In the genomic region with DNA sequence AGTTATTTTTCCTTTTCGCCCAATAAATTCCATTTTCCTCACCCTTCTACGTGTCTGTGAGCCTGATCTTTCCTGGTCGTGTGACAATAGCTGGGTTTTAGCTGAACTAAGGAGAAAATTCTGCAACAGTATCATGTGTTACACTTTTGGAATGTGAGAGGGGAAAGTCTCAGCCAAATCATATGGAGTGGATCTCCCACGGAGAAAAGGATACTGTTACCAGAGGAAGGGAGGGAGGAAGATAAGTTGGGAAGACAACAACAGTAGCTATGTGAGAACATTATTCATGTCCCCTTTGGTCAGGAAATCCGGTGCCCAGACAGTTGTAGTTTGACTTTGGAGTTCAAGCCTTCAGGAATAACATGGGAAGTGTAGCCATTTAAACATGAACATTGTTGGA, we compare ENCODE assay signal across 32 cellular contexts.
"Had no signal": no experiment of that assay in that cellular context is flagged by ENCODE, and none has a peak within 500 bp of the region (broad histone marks: within the 10 kb centered on the region; RNA-seq: fewer than 3 reads in every experiment).

No MANE protein-coding gene starts in this region.

- H3K4me3 ChIP-seq: adrenal gland, ascending aorta, breast epithelium, cardiac muscle cell, colonic mucosa, esophagus squamous epithelium, gastrocnemius medialis had no signal

- H3K27ac Mint-ChIP-seq: activated CD4-positive, alpha-beta memory T cell treated with anti-CD3 and anti-CD28 coated beads for 36 hours; activated CD4-positive, alpha-beta T cell treated with anti-CD3 and anti-CD28 coated beads for 36 hours; activated CD4-positive, alpha-beta T cell treated with anti-CD3 and anti-CD28 coated beads, Interleukin-2, amount 10 ng/mL, durations not matched to agents 24 days and 14 days; activated CD8-positive, alpha-beta memory T cell treated with anti-CD3 and anti-CD28 coated beads, Interleukin-2, amount 10 ng/mL, durations not matched to agents 7 days and 5 days; activated CD8-positive, alpha-beta T cell treated with anti-CD3 and anti-CD28 coated beads, Interleukin-2, amount 10 ng/mL, durations not matched to agents 7 days and 5 days; activated naive CD4-positive, alpha-beta T cell treated with anti-CD3 and anti-CD28 coated beads for 36 hours; activated naive CD4-positive, alpha-beta T cell treated with anti-CD3 and anti-CD28 coated beads, Interleukin-2, amount 50 U/mL, for 24 hours; activated naive CD8-positive, alpha-beta T cell treated with anti-CD3 and anti-CD28 coated beads for 36 hours; activated naive CD8-positive, alpha-beta T cell treated with anti-CD3 and anti-CD28 coated beads, Interleukin-2, amount 50 U/mL, for 24 hours; activated T-helper 1 cell treated with anti-CD3 and anti-CD28 coated beads, Interleukin-12 subunit alpha, Interleukin-12 subunit beta, Interleukin-2, Interleukin-4 antibody, amounts not matched to agents 30 ng/mL and 10 ng/mL and 1 ng/mL, durations not matched to agents 14 hours and 24 hours and 36 hours; activated T-helper 2 cell treated with anti-CD3 and anti-CD28 coated beads, Interferon-gamma antibody, Interleukin-2, Interleukin-4, amounts not matched to agents 10 μg/mL and 5 μg/mL and 100 μg/mL, durations not matched to agents 14 hours and 24 hours and 36 hours; brain had no signal

- H3K27ac ChIP-seq: adrenal gland, ascending aorta, breast epithelium, cardiac muscle cell, colonic mucosa, epithelial cell of prostate, esophagus squamous epithelium, gastrocnemius medialis had no signal

- H3K27me3 Mint-ChIP-seq: activated CD4-positive, alpha-beta memory T cell treated with anti-CD3 and anti-CD28 coated beads for 36 hours; activated CD4-positive, alpha-beta T cell treated with anti-CD3 and anti-CD28 coated beads for 36 hours; activated CD4-positive, alpha-beta T cell treated with anti-CD3 and anti-CD28 coated beads, Interleukin-2, amount 10 ng/mL, durations not matched to agents 24 days and 14 days; activated CD8-positive, alpha-beta memory T cell treated with anti-CD3 and anti-CD28 coated beads, Interleukin-2, amount 10 ng/mL, durations not matched to agents 7 days and 5 days; activated naive CD4-positive, alpha-beta T cell treated with anti-CD3 and anti-CD28 coated beads, Interleukin-2, amount 50 U/mL, for 24 hours; activated naive CD8-positive, alpha-beta T cell treated with anti-CD3 and anti-CD28 coated beads for 36 hours; activated naive CD8-positive, alpha-beta T cell treated with anti-CD3 and anti-CD28 coated beads, Interleukin-2, amount 50 U/mL, for 24 hours had no signal

- DNase-seq: activated CD4-positive, alpha-beta memory T cell treated with anti-CD3 and anti-CD28 coated beads for 36 hours; activated CD4-positive, alpha-beta T cell treated with anti-CD3 and anti-CD28 coated beads for 36 hours; activated CD4-positive, alpha-beta T cell treated with anti-CD3 and anti-CD28 coated beads, Interleukin-2, amount 10 ng/mL, durations not matched to agents 24 days and 14 days; activated CD4-positive, CD25-positive, alpha-beta regulatory T cell; activated CD4-positive, CD25-positive, alpha-beta regulatory T cell treated with anti-CD3 and anti-CD28 coated beads, Interleukin-2, amount 50 U/mL, for 72 hours; activated CD8-positive, alpha-beta memory T cell treated with anti-CD3 and anti-CD28 coated beads, Interleukin-2, amount 10 ng/mL, durations not matched to agents 7 days and 5 days; activated CD8-positive, alpha-beta memory T cell treated with anti-CD3 and anti-CD28 coated beads, Interleukin-2, amount 50 U/mL, for 4 hours; activated CD8-positive, alpha-beta T cell treated with anti-CD3 and anti-CD28 coated beads, Interleukin-2, amount 10 ng/mL, durations not matched to agents 7 days and 5 days; activated effector memory CD4-positive, alpha-beta T cell treated with anti-CD3 and anti-CD28 coated beads, Interleukin-2, amount 50 U/mL, for 16 hours; activated naive CD4-positive, alpha-beta T cell treated with anti-CD3 and anti-CD28 coated beads for 36 hours; activated naive CD8-positive, alpha-beta T cell treated with anti-CD3 and anti-CD28 coated beads for 36 hours; activated naive CD8-positive, alpha-beta T cell treated with anti-CD3 and anti-CD28 coated beads, Interleukin-2, amount 50 U/mL, for 24 hours; activated T-cell treated with anti-CD3 and anti-CD28 coated beads, Interleukin-2, amount 50 U/mL, for 1 hour; activated T-cell treated with anti-CD3 and anti-CD28 coated beads, Interleukin-2, amount 50 U/mL, for 48 hours; adrenal gland; central memory CD4-positive, alpha-beta T cell; cerebellar nuclear complex; colonic mucosa; effector CD8-positive, alpha-beta T cell; esophagus squamous epithelium; foreskin fibroblast; gastrocnemius medialis; glutamatergic neuron; T-helper 2 cell had no signal

- H3K36me3 Mint-ChIP-seq: activated CD4-positive, alpha-beta memory T cell treated with anti-CD3 and anti-CD28 coated beads for 36 hours; activated CD8-positive, alpha-beta memory T cell treated with anti-CD3 and anti-CD28 coated beads, Interleukin-2, amount 10 ng/mL, durations not matched to agents 7 days and 5 days; activated naive CD4-positive, alpha-beta T cell treated with anti-CD3 and anti-CD28 coated beads, Interleukin-2, amount 50 U/mL, for 24 hours; activated naive CD8-positive, alpha-beta T cell treated with anti-CD3 and anti-CD28 coated beads for 36 hours; brain had no signal

- H3K4me1 ChIP-seq: adrenal gland, ascending aorta, breast epithelium, colonic mucosa, esophagus squamous epithelium, gastrocnemius medialis had no signal

- H3K9me3 ChIP-seq: adrenal gland, ascending aorta, colonic mucosa, gastrocnemius medialis had no signal

- H3K27me3 ChIP-seq: adrenal gland, ascending aorta, breast epithelium, cardiac muscle cell, colonic mucosa, esophagus squamous epithelium, gastrocnemius medialis had no signal

- H3K9me3 Mint-ChIP-seq: activated CD4-positive, alpha-beta T cell treated with anti-CD3 and anti-CD28 coated beads, Interleukin-2, amount 10 ng/mL, durations not matched to agents 24 days and 14 days; activated naive CD4-positive, alpha-beta T cell treated with anti-CD3 and anti-CD28 coated beads, Interleukin-2, amount 50 U/mL, for 24 hours; activated T-helper 1 cell treated with anti-CD3 and anti-CD28 coated beads, Interleukin-12 subunit alpha, Interleukin-12 subunit beta, Interleukin-2, Interleukin-4 antibody, amounts not matched to agents 30 ng/mL and 10 ng/mL and 1 ng/mL, durations not matched to agents 14 hours and 24 hours and 36 hours; brain had no signal

- H3K36me3 ChIP-seq: adrenal gland, ascending aorta, breast epithelium, cardiac muscle cell, colonic mucosa, esophagus squamous epithelium, gastrocnemius medialis had no signal

- H3K4me3 Mint-ChIP-seq: activated CD4-positive, alpha-beta memory T cell treated with anti-CD3 and anti-CD28 coated beads for 36 hours; activated CD4-positive, alpha-beta T cell treated with anti-CD3 and anti-CD28 coated beads for 36 hours; activated CD4-positive, alpha-beta T cell treated with anti-CD3 and anti-CD28 coated beads, Interleukin-2, amount 10 ng/mL, durations not matched to agents 24 days and 14 days; activated CD8-positive, alpha-beta memory T cell treated with anti-CD3 and anti-CD28 coated beads, Interleukin-2, amount 10 ng/mL, durations not matched to agents 7 days and 5 days; activated CD8-positive, alpha-beta T cell treated with anti-CD3 and anti-CD28 coated beads, Interleukin-2, amount 10 ng/mL, durations not matched to agents 7 days and 5 days; activated naive CD4-positive, alpha-beta T cell treated with anti-CD3 and anti-CD28 coated beads for 36 hours; activated naive CD4-positive, alpha-beta T cell treated with anti-CD3 and anti-CD28 coated beads, Interleukin-2, amount 50 U/mL, for 24 hours; activated naive CD8-positive, alpha-beta T cell treated with anti-CD3 and anti-CD28 coated beads for 36 hours; activated naive CD8-positive, alpha-beta T cell treated with anti-CD3 and anti-CD28 coated beads, Interleukin-2, amount 50 U/mL, for 24 hours; activated T-helper 1 cell treated with anti-CD3 and anti-CD28 coated beads, Interleukin-12 subunit alpha, Interleukin-12 subunit beta, Interleukin-2, Interleukin-4 antibody, amounts not matched to agents 30 ng/mL and 10 ng/mL and 1 ng/mL, durations not matched to agents 14 hours and 24 hours and 36 hours; brain had no signal

- H3K4me1 Mint-ChIP-seq: activated CD4-positive, alpha-beta T cell treated with anti-CD3 and anti-CD28 coated beads for 36 hours; activated CD4-positive, alpha-beta T cell treated with anti-CD3 and anti-CD28 coated beads, Interleukin-2, amount 10 ng/mL, durations not matched to agents 24 days and 14 days; activated CD8-positive, alpha-beta memory T cell treated with anti-CD3 and anti-CD28 coated beads, Interleukin-2, amount 10 ng/mL, durations not matched to agents 7 days and 5 days; activated naive CD4-positive, alpha-beta T cell treated with anti-CD3 and anti-CD28 coated beads, Interleukin-2, amount 50 U/mL, for 24 hours; activated naive CD8-positive, alpha-beta T cell treated with anti-CD3 and anti-CD28 coated beads for 36 hours; activated naive CD8-positive, alpha-beta T cell treated with anti-CD3 and anti-CD28 coated beads, Interleukin-2, amount 50 U/mL, for 24 hours; brain had no signal
